In genomic region chrX:15737957-15738685, GRCh38 we compare ENCODE assay signal across 8 cellular contexts. TPM values are rescaled to one million over a fixed set of nuclear protein-coding genes. Genes with fewer than 3 reads are reported as not detected.
A peak's percentile ranks its signal among the peaks of the same experiment; 100 is the strongest.
DNase-seq lines count a peak whose midpoint lies in the region; ATAC-seq and TF ChIP-seq lines count a peak whose summit lies in the region.

A gene with protein sequence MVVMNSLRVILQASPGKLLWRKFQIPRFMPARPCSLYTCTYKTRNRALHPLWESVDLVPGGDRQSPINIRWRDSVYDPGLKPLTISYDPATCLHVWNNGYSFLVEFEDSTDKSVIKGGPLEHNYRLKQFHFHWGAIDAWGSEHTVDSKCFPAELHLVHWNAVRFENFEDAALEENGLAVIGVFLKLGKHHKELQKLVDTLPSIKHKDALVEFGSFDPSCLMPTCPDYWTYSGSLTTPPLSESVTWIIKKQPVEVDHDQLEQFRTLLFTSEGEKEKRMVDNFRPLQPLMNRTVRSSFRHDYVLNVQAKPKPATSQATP (plus strand): TSS chrX:15738270. CDS start chrX:15750024, 11,754 bp downstream.

- no peak for TF ChIP-seq CTCF in lower lobe of right lung (IDR thresholded peaks at IDR 0.05)

- DNase-seq in NCI-H2196 (lab: John Stamatoyannopoulos, UW; ENCODE audit: unreplicated experiment) (peak; percentile 79), ecto neural progenitor cell (ENCODE audit: low spot score) (peak; percentile 100), lower lobe of right lung (peak; percentile 94), SK-N-DZ (ENCODE audit: low spot score) (no peak)
- DNase-seq in activated CD4-positive, alpha-beta memory T cell treated with anti-CD3 and anti-CD28 coated beads for 36 hours: peak; percentile 97
- DNase-seq in stimulated activated CD4-positive, alpha-beta T cell treated with anti-CD3 and anti-CD28 coated beads, TNF-alpha, amount 100 ng/mL, for 24 hours (ENCODE audit: low read depth in 3 of 3): peak; percentile 83 to 89 (median 87)

- ATAC-seq in GM18508 (IDR thresholded peaks at IDR 0.05; ENCODE audit: insufficient read depth, unreplicated experiment) (peak; percentile 61), HG02943 (IDR thresholded peaks at IDR 0.05; ENCODE audit: low read depth, unreplicated experiment) (peak; percentile 98), lower lobe of right lung (peak; percentile 99 to 100)

- peak within 1 kb of the TSS; percentile 60 for H3K4me3 ChIP-seq in lower lobe of right lung

- H3K27ac Mint-ChIP-seq in activated CD4-positive, alpha-beta memory T cell treated with anti-CD3 and anti-CD28 coated beads for 36 hours: peak within 1 kb of the TSS; percentile 80

- H3K36me3 ChIP-seq in lower lobe of right lung: no peaks in the 10 kb centered on the region

- peak within 1 kb of the TSS; percentile 64 for H3K27ac ChIP-seq in lower lobe of right lung

- no peaks in the 10 kb centered on the region for H3K27me3 Mint-ChIP-seq in activated CD4-positive, alpha-beta memory T cell treated with anti-CD3 and anti-CD28 coated beads for 36 hours

- POLR2A ChIA-PET in activated CD4-positive, alpha-beta memory T cell treated with anti-CD3 and anti-CD28 coated beads for 36 hours (lab: Charles Lee): interaction anchor here (0.8 to 1.7 kb wide), 5 partner anchors 12 to 404 kb away, joined by 3 to 10 read pairs (median 4); partner anchors contain the start of genes AP1S2 and ZRSR2

- CTCF ChIA-PET in activated CD4-positive, alpha-beta memory T cell treated with anti-CD3 and anti-CD28 coated beads for 36 hours (lab: Charles Lee): interaction anchor here (0.6 to 1.5 kb wide), 5 partner anchors 16 to 116 kb away, joined by 3 to 6 read pairs (median 4); partner anchors contain the start of gene AP1S2

- H3K27me3 ChIP-seq in lower lobe of right lung (ENCODE audit: low read depth): no peaks in the 10 kb centered on the region

- H3K4me1 Mint-ChIP-seq in activated CD4-positive, alpha-beta memory T cell treated with anti-CD3 and anti-CD28 coated beads for 36 hours (ENCODE audit: low read depth): peaks cover 37% of the 10 kb centered on the region

- H3K9me3 ChIP-seq in lower lobe of right lung: no peaks in the 10 kb centered on the region

- no peaks in the 10 kb centered on the region for H3K9me3 Mint-ChIP-seq in activated CD4-positive, alpha-beta memory T cell treated with anti-CD3 and anti-CD28 coated beads for 36 hours

- H3K36me3 Mint-ChIP-seq in activated CD4-positive, alpha-beta memory T cell treated with anti-CD3 and anti-CD28 coated beads for 36 hours: peaks cover 10% of the 10 kb centered on the region

- intact Hi-C loops in activated CD4-positive, alpha-beta memory T cell treated with anti-CD3 and anti-CD28 coated beads for 36 hours (cut with micrococcal nuclease): loop anchor here (1.0 to 5.0 kb wide), 5 partner anchors 12 to 401 kb away; partner anchors contain the start of genes PIGA and ZRSR2
- intact Hi-C loops in lower lobe of right lung (cut with DNase I): no loop called here

- H3K4me1 ChIP-seq in lower lobe of right lung: no peaks in the 10 kb centered on the region

- H3K4me3 Mint-ChIP-seq in activated CD4-positive, alpha-beta memory T cell treated with anti-CD3 and anti-CD28 coated beads for 36 hours: peak within 1 kb of the TSS; percentile 87

RNA-seq across cellular contexts. Expression of the gene that starts here (rescaled TPM):
- total RNA-seq in activated CD4-positive, alpha-beta memory T cell treated with anti-CD3 and anti-CD28 coated beads for 36 hours: 10 to 100 TPM; 13.1 to 15.5 TPM
- 12.6 TPM for total RNA-seq in lower lobe of right lung
- polyA plus RNA-seq in SK-N-DZ (2014; cell fraction: cytosol; rRNA removed): 1.9 and 7.8 TPM in 2 replicates
- polyA plus RNA-seq in SK-N-DZ (2014; cell fraction: nucleus; rRNA removed): 1.7 and 1.9 TPM in 2 replicates
